In the genomic region with DNA sequence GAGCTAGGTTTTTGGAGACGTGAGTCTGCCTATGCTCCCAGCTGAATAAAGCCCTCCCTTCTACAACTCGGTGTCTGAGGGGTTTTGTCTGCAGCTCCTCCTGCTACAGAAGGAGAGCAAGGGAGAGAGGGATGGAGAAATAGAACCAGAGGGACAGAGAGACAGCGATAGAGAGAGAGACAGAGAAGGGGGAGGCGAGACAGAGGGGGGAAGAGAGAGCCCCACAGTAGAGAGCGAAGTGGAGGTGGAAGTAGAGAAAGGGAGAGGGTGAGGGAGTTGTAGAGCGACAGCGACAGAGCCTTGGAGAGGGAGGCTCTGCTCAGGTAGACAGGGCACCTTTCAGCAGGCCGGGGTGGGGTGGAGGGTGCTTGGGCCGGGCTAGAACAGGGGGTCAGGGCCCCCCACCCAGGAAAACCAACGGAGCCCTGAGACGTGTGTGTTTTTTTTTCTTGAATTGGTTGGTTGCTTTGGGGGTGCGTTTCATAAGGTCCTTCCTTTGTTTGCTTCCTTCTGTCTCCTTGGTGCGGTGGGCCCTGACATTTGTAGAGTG, we compare ENCODE assay signal across 7 cellular contexts.
DNase-seq lines count a peak whose midpoint lies in the region; ATAC-seq and TF ChIP-seq lines count a peak whose summit lies in the region.
"Not testable (repeated sequence)": the region's sequence is repeated elsewhere in the genome, so short reads cannot be mapped to it uniquely, and the experiment has no call there.

No MANE protein-coding gene starts in this region.

- not testable (repeated sequence) for H3K4me3 ChIP-seq in gastroesophageal sphincter, mucosa of descending colon

- not testable (repeated sequence) for TF ChIP-seq CTCF in GM13976 (IDR thresholded peaks at IDR 0.05; ENCODE audit: borderline replicate concordance, control extremely low read depth, extremely low read depth, insufficient read depth, missing control alignments); gastroesophageal sphincter (IDR thresholded peaks at IDR 0.05); mucosa of descending colon (IDR thresholded peaks at IDR 0.05)

- in situ Hi-C loops in GM13976 (cut with MboI; ENCODE audit: low sequenced_read_pairs, unreplicated experiment) = not testable (repeated sequence)

- H3K9me3 ChIP-seq in gastroesophageal sphincter (peaks cover 0 to 38% (median 0%) of the 10 kb centered on the region in 3 donors), mucosa of descending colon (peaks cover 58% of the 10 kb centered on the region)

- TF ChIP-seq POLR2A in gastroesophageal sphincter (IDR thresholded peaks at IDR 0.05) = not testable (repeated sequence)

- not testable (repeated sequence) for TF ChIP-seq EP300 in gastroesophageal sphincter (IDR thresholded peaks at IDR 0.05)

- WGBS in gastroesophageal sphincter (ENCODE audit: low coverage in 1 of 2), 2 donors = 49 to 69% methylated on average over 13 of the region's 13 CpGs

- H3K27me3 ChIP-seq in gastroesophageal sphincter = peaks cover 63% of the 10 kb centered on the region

- not testable (repeated sequence) for H3K4me1 ChIP-seq in gastroesophageal sphincter; mucosa of descending colon (ENCODE audit: low read depth)

- not testable (repeated sequence) for H3K27ac ChIP-seq in gastroesophageal sphincter

- DNase-seq in GM13976 (ENCODE audit: low spot score) (peak; percentile 38), RPMI8226 (peak; percentile 6), islet precursor cell (peak; percentile 61), mucosa of descending colon (peak in 1 of 3 donors; percentile 65)
- DNase-seq in activated CD8-positive, alpha-beta memory T cell treated with anti-CD3 and anti-CD28 coated beads, Interleukin-2, amount 50 U/mL, for 4 hours = peak; percentile 22
- not testable (repeated sequence) for DNase-seq in sciatic nerve (ENCODE audit: low spot score)

- intact Hi-C loops in mucosa of descending colon (cut with DNase I, micrococcal nuclease); sciatic nerve (cut with DNase I): not testable (repeated sequence)

- H3K36me3 ChIP-seq in gastroesophageal sphincter; mucosa of descending colon (ENCODE audit: low read depth): not testable (repeated sequence)

- ATAC-seq in gastroesophageal sphincter = peak; percentile 17
- peak; percentile 17 for ATAC-seq in mucosa of descending colon
- peak; percentile 53 for ATAC-seq in sciatic nerve
